Comparison of ENCODE assay signal across 15 cellular contexts in the genomic region with DNA sequence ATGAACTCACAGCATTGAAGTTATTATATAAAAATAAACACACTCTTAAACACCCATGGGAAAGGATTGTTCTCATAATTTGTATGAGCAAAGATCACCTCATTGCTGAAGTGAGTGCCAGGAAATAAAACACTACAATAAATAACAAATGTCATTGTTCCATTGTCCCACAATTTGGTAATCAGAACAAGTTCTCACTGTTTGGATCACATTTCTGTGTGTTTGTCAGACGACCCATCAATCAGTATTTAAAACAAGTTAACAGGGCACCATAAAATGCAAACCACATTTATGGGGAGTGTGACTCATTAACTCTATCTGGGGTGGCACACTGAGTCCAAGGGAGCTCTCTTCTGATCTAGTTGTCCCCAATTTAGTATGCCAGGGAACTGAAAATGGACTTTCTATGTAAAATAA.
DNase-seq lines count a peak whose midpoint lies in the region; ATAC-seq and TF ChIP-seq lines count a peak whose summit lies in the region.
"Had no signal": no experiment of that assay in that cellular context is flagged by ENCODE, and none has a peak within 500 bp of the region (broad histone marks: within the 10 kb centered on the region; RNA-seq: fewer than 3 reads in every experiment).

No MANE protein-coding gene starts in this region.

- peak; percentile 60 for DNase-seq in EH (ENCODE audit: low read depth)
- DNase-seq in LHCN-M2 (ENCODE audit: low read depth): peak; percentile 64
- DNase-seq in activated CD8-positive, alpha-beta T cell treated with anti-CD3 and anti-CD28 coated beads, Interleukin-2, amount 10 ng/mL, durations not matched to agents 7 days and 5 days: no peak
- peak; percentile 70 to 89 for DNase-seq in lung microvascular endothelial cell (ENCODE audit: low read depth in 2 of 2)
- DNase-seq in left lung: no peak
- DNase-seq in nephron progenitor cell: no peak
- DNase-seq in T-helper 2 cell treated with Interferon-gamma antibody and Interleukin-4, amounts not matched to agents 5 μg/mL and 100 μg/mL, for 36 hours (ENCODE audit: low spot score): no peak
- DNase-seq in stimulated activated CD8-positive, alpha-beta memory T cell treated with anti-CD3 and anti-CD28 coated beads, Interleukin-4, amount 100 ng/mL, for 48 hours: no peak
- DNase-seq: amygdala; CD8-positive, alpha-beta T cell; endodermal cell; NCI-H1105 treated with DMSO at 0.1 percent for 48 hours had no signal

- H3K27ac Mint-ChIP-seq in activated CD8-positive, alpha-beta T cell treated with anti-CD3 and anti-CD28 coated beads, Interleukin-2, amount 10 ng/mL, durations not matched to agents 7 days and 5 days: no peak overlapping the region
- H3K27ac Mint-ChIP-seq in nephron progenitor cell: no peak overlapping the region
- H3K27ac Mint-ChIP-seq in T-helper 2 cell treated with Interferon-gamma antibody and Interleukin-4, amounts not matched to agents 5 μg/mL and 100 μg/mL, for 36 hours: no peak overlapping the region
- H3K27ac Mint-ChIP-seq: CD8-positive, alpha-beta T cell; endodermal cell; T-helper 1 cell treated with Interleukin-12 subunit alpha and Interleukin-12 subunit beta and Interleukin-4 antibody, amounts not matched to agents 30 μg/mL and 1 μg/mL, for 36 hours had no signal

- H3K27me3 ChIP-seq in left lung: no peaks in the 10 kb centered on the region
- H3K27me3 ChIP-seq: vagina had no signal

- POLR2A ChIA-PET in activated CD8-positive, alpha-beta T cell treated with anti-CD3 and anti-CD28 coated beads, Interleukin-2, amount 10 ng/mL, durations not matched to agents 7 days and 5 days (lab: Charles Lee): no interaction called here

- no peak overlapping the region for H3K4me3 ChIP-seq in left lung
- H3K4me3 ChIP-seq: skin epidermis, vagina had no signal

- H3K36me3 ChIP-seq in left lung: no peaks in the 10 kb centered on the region
- H3K36me3 ChIP-seq: vagina had no signal

- CTCF ChIA-PET in activated CD8-positive, alpha-beta T cell treated with anti-CD3 and anti-CD28 coated beads, Interleukin-2, amount 10 ng/mL, durations not matched to agents 7 days and 5 days (lab: Charles Lee): no interaction called here

- H3K4me1 ChIP-seq in left lung: peaks cover 0 to 11% of the 10 kb centered on the region in 2 donors
- H3K4me1 ChIP-seq: vagina had no signal

- H3K4me1 Mint-ChIP-seq in activated CD8-positive, alpha-beta T cell treated with anti-CD3 and anti-CD28 coated beads, Interleukin-2, amount 10 ng/mL, durations not matched to agents 7 days and 5 days (ENCODE audit: low read depth): peaks cover 15% of the 10 kb centered on the region
- H3K4me1 Mint-ChIP-seq in nephron progenitor cell: peaks cover 11% of the 10 kb centered on the region
- H3K4me1 Mint-ChIP-seq in T-helper 2 cell treated with Interferon-gamma antibody and Interleukin-4, amounts not matched to agents 5 μg/mL and 100 μg/mL, for 36 hours (ENCODE audit: low read depth): peaks cover 18% of the 10 kb centered on the region
- H3K4me1 Mint-ChIP-seq: endodermal cell had no signal

- peaks cover 6% of the 10 kb centered on the region for H3K36me3 Mint-ChIP-seq in activated CD8-positive, alpha-beta T cell treated with anti-CD3 and anti-CD28 coated beads, Interleukin-2, amount 10 ng/mL, durations not matched to agents 7 days and 5 days (ENCODE audit: low read depth)
- H3K36me3 Mint-ChIP-seq in nephron progenitor cell (ENCODE audit: low read depth): no peaks in the 10 kb centered on the region
- H3K36me3 Mint-ChIP-seq in T-helper 2 cell treated with Interferon-gamma antibody and Interleukin-4, amounts not matched to agents 5 μg/mL and 100 μg/mL, for 36 hours (ENCODE audit: low read depth): peaks cover 13% of the 10 kb centered on the region
- H3K36me3 Mint-ChIP-seq: CD8-positive, alpha-beta T cell had no signal

- no peak for TF ChIP-seq CTCF in left lung (IDR thresholded peaks at IDR 0.05)
- TF ChIP-seq CTCF in nephron progenitor cell (IDR thresholded peaks at IDR 0.05): no peak

- no peak overlapping the region for H3K4me3 Mint-ChIP-seq in activated CD8-positive, alpha-beta T cell treated with anti-CD3 and anti-CD28 coated beads, Interleukin-2, amount 10 ng/mL, durations not matched to agents 7 days and 5 days
- no peak overlapping the region for H3K4me3 Mint-ChIP-seq in nephron progenitor cell
- H3K4me3 Mint-ChIP-seq in T-helper 2 cell treated with Interferon-gamma antibody and Interleukin-4, amounts not matched to agents 5 μg/mL and 100 μg/mL, for 36 hours: no peak overlapping the region
- H3K4me3 Mint-ChIP-seq: CD8-positive, alpha-beta T cell; endodermal cell; T-helper 1 cell treated with Interleukin-12 subunit alpha and Interleukin-12 subunit beta and Interleukin-4 antibody, amounts not matched to agents 30 μg/mL and 1 μg/mL, for 36 hours had no signal

- H3K9me3 Mint-ChIP-seq in activated CD8-positive, alpha-beta T cell treated with anti-CD3 and anti-CD28 coated beads, Interleukin-2, amount 10 ng/mL, durations not matched to agents 7 days and 5 days (ENCODE audit: insufficient read depth): no peaks in the 10 kb centered on the region
- H3K9me3 Mint-ChIP-seq in nephron progenitor cell: no peaks in the 10 kb centered on the region
- H3K9me3 Mint-ChIP-seq in T-helper 2 cell treated with Interferon-gamma antibody and Interleukin-4, amounts not matched to agents 5 μg/mL and 100 μg/mL, for 36 hours: no peaks in the 10 kb centered on the region
- H3K9me3 Mint-ChIP-seq: endodermal cell; T-helper 1 cell treated with Interleukin-12 subunit alpha and Interleukin-12 subunit beta and Interleukin-4 antibody, amounts not matched to agents 30 μg/mL and 1 μg/mL, for 36 hours had no signal

- H3K9me3 ChIP-seq in left lung: no peaks in the 10 kb centered on the region
- H3K9me3 ChIP-seq: vagina had no signal

- intact Hi-C loops in left lung (cut with DNase I): no loop called here

- H3K27ac ChIP-seq in left lung: no peak overlapping the region
- H3K27ac ChIP-seq: skin epidermis, vagina had no signal

- H3K27me3 Mint-ChIP-seq in activated CD8-positive, alpha-beta T cell treated with anti-CD3 and anti-CD28 coated beads, Interleukin-2, amount 10 ng/mL, durations not matched to agents 7 days and 5 days (ENCODE audit: low read depth): no peaks in the 10 kb centered on the region
- no peaks in the 10 kb centered on the region for H3K27me3 Mint-ChIP-seq in nephron progenitor cell (ENCODE audit: low read depth, poor library complexity)
- no peaks in the 10 kb centered on the region for H3K27me3 Mint-ChIP-seq in T-helper 2 cell treated with Interferon-gamma antibody and Interleukin-4, amounts not matched to agents 5 μg/mL and 100 μg/mL, for 36 hours (ENCODE audit: low read depth)

- peak; percentile 48 for ATAC-seq in activated CD8-positive, alpha-beta T cell treated with anti-CD3 and anti-CD28 coated beads, Interleukin-2, amount 10 ng/mL, durations not matched to agents 7 days and 5 days
- ATAC-seq in left lung: no peak
- ATAC-seq: CD8-positive, alpha-beta T cell had no signal

Comparison
In these comparisons a context has a peak if more than half of its experiments do, and no peak if none do; other contexts are left out.
1. DNase-seq: peak in EH (single experiment), LHCN-M2 (single experiment) and lung microvascular endothelial cell (2 of 2); none in activated CD8-positive, alpha-beta T cell treated with anti-CD3 and anti-CD28 coated beads, Interleukin-2, amount 10 ng/mL, durations not matched to agents 7 days and 5 days (single experiment), left lung (0 of 2), nephron progenitor cell (single experiment), T-helper 2 cell treated with Interferon-gamma antibody and Interleukin-4, amounts not matched to agents 5 μg/mL and 100 μg/mL, for 36 hours (single experiment) and stimulated activated CD8-positive, alpha-beta memory T cell treated with anti-CD3 and anti-CD28 coated beads, Interleukin-4, amount 100 ng/mL, for 48 hours (single experiment).